ENCODE assay signal across 23 cellular contexts in genomic region chrX:136519069-136519468, GRCh38. TPM values are rescaled to one million over a fixed set of nuclear protein-coding genes. Genes with fewer than 3 reads are reported as not detected.
A peak's percentile ranks its signal among the peaks of the same experiment; 100 is the strongest.
DNase-seq lines count a peak whose midpoint lies in the region; ATAC-seq, FAIRE-seq and TF ChIP-seq lines count a peak whose summit lies in the region.
"Had no signal": no experiment of that assay in that cellular context is flagged by ENCODE, and none has a peak within 500 bp of the region (broad histone marks: within the 10 kb centered on the region; RNA-seq: fewer than 3 reads in every experiment).

No MANE protein-coding gene starts in this region.

- H3K27me3 Mint-ChIP-seq in endodermal cell (ENCODE audit: insufficient read depth) = no peaks in the 10 kb centered on the region
- no peaks in the 10 kb centered on the region for H3K27me3 Mint-ChIP-seq in activated CD4-positive, alpha-beta T cell treated with anti-CD3 and anti-CD28 coated beads, Interleukin-2, amount 10 ng/mL, durations not matched to agents 7 days and 5 days
- H3K27me3 Mint-ChIP-seq: CD4-positive, CD25-positive, alpha-beta regulatory T cell had no signal

- no peaks in the 10 kb centered on the region for H3K4me1 Mint-ChIP-seq in endodermal cell
- peaks cover 8% of the 10 kb centered on the region for H3K4me1 Mint-ChIP-seq in activated CD4-positive, alpha-beta T cell treated with anti-CD3 and anti-CD28 coated beads, Interleukin-2, amount 10 ng/mL, durations not matched to agents 7 days and 5 days

- no peaks in the 10 kb centered on the region for H3K9me3 ChIP-seq in A549
- no peaks in the 10 kb centered on the region for H3K9me3 ChIP-seq in endodermal cell (ENCODE audit: control insufficient read depth, low read length)
- H3K9me3 ChIP-seq: HAP-1 had no signal

- H3K9me3 Mint-ChIP-seq in endodermal cell = peaks cover 29% of the 10 kb centered on the region
- H3K9me3 Mint-ChIP-seq in activated CD4-positive, alpha-beta T cell treated with anti-CD3 and anti-CD28 coated beads, Interleukin-2, amount 10 ng/mL, durations not matched to agents 7 days and 5 days = no peaks in the 10 kb centered on the region
- H3K9me3 Mint-ChIP-seq: CD8-positive, alpha-beta memory T cell had no signal

- TF ChIP-seq CTCF in A549 (IDR thresholded peaks at IDR 0.05) (no peak), endodermal cell (conservative IDR thresholded peaks at IDR 0.05) (peak; percentile 22)

- POLR2A ChIA-PET in A549 (lab: Yijun Ruan, JAX) = no interaction called here
- POLR2A ChIA-PET in activated CD4-positive, alpha-beta T cell treated with anti-CD3 and anti-CD28 coated beads, Interleukin-2, amount 10 ng/mL, durations not matched to agents 7 days and 5 days (lab: Charles Lee) = no interaction called here

- no peak overlapping the region for H3K4me3 Mint-ChIP-seq in endodermal cell
- no peak overlapping the region for H3K4me3 Mint-ChIP-seq in activated CD4-positive, alpha-beta T cell treated with anti-CD3 and anti-CD28 coated beads, Interleukin-2, amount 10 ng/mL, durations not matched to agents 7 days and 5 days
- H3K4me3 Mint-ChIP-seq: CD4-positive, CD25-positive, alpha-beta regulatory T cell; CD8-positive, alpha-beta memory T cell had no signal

- no peaks in the 10 kb centered on the region for H3K27me3 ChIP-seq in endodermal cell (ENCODE audit: control insufficient read depth, insufficient read depth, low read length, poor library complexity, severe bottlenecking)

- 35% methylated on average over 5 of the region's 5 CpGs for WGBS in A549 (ENCODE audit: missing lambda C conversion rate)
- 68 to 76% methylated on average over 2 to 3 of the region's 5 CpGs for WGBS in endodermal cell (ENCODE audit: insufficient coverage in 1 of 2, insufficient read length in 1 of 2), 2 experiments

- TF ChIP-seq POLR2A in A549 (IDR thresholded peaks at IDR 0.05; ENCODE audit: low read length) = no peak

- FAIRE-seq in A549 (lab: Jason Lieb, UNC) = peak; percentile 49
- FAIRE-seq: D721Med, GM12891, H54 had no signal

- H3K36me3 Mint-ChIP-seq in endodermal cell (ENCODE audit: low read depth) = no peaks in the 10 kb centered on the region
- H3K36me3 Mint-ChIP-seq in activated CD4-positive, alpha-beta T cell treated with anti-CD3 and anti-CD28 coated beads, Interleukin-2, amount 10 ng/mL, durations not matched to agents 7 days and 5 days (ENCODE audit: low read depth) = peaks cover 6% of the 10 kb centered on the region
- H3K36me3 Mint-ChIP-seq: CD4-positive, CD25-positive, alpha-beta regulatory T cell; CD8-positive, alpha-beta memory T cell had no signal

- no peak for TF ChIP-seq EP300 in A549 (IDR thresholded peaks at IDR 0.05)

- H3K4me3 ChIP-seq in A549 (no peak overlapping the region), endodermal cell (ENCODE audit: low read length) (no peak overlapping the region)
- H3K4me3 ChIP-seq: HAP-1 had no signal

- no peak for TF ChIP-seq RAD21 in A549 (conservative IDR thresholded peaks at IDR 0.05 in 1 of 2, IDR thresholded peaks at IDR 0.05 in 1 of 2)

- no peak overlapping the region for H3K9ac ChIP-seq in endodermal cell (ENCODE audit: extremely low read depth, low read length, poor library complexity, severe bottlenecking)

- ATAC-seq in A549 (peak in 1 of 2 experiments; percentile 40; a peak in 1 of 6 replicates), GM18873 (IDR thresholded peaks at IDR 0.05; ENCODE audit: low FRiP score, unreplicated experiment) (no peak)

- CTCF ChIA-PET in A549 (lab: Yijun Ruan, JAX) = no interaction called here
- CTCF ChIA-PET in activated CD4-positive, alpha-beta T cell treated with anti-CD3 and anti-CD28 coated beads, Interleukin-2, amount 10 ng/mL, durations not matched to agents 7 days and 5 days (lab: Charles Lee) = interaction anchor here (0.6 kb wide), 1 partner anchor 396 kb away, joined by 7 read pairs; no protein-coding TSS in a partner anchor

- no peak overlapping the region for H3K27ac ChIP-seq in A549
- no peak overlapping the region for H3K27ac ChIP-seq in endodermal cell (ENCODE audit: low read depth, low read length)

- H3K4me1 ChIP-seq in A549 (no peaks in the 10 kb centered on the region), endodermal cell (ENCODE audit: control insufficient read depth, insufficient read depth, low read length) (no peaks in the 10 kb centered on the region)
- H3K4me1 ChIP-seq: HAP-1 had no signal

- DNase-seq in A549 (ENCODE audit: low read depth in 1 of 2, low spot score in 1 of 2) (no peak), HT-29 (ENCODE audit: low spot score) (peak; percentile 23), SK-MEL-5 (ENCODE audit: low read depth, low spot score) (peak; percentile 33), endodermal cell (no peak), NCI-H1105 (lab: John Stamatoyannopoulos, UW) (no peak)
- DNase-seq in activated CD4-positive, alpha-beta T cell treated with anti-CD3 and anti-CD28 coated beads, Interleukin-2, amount 10 ng/mL, durations not matched to agents 7 days and 5 days = no peak
- DNase-seq: 8988T; C1 segment of cervical spinal cord; CD4-positive, CD25-positive, alpha-beta regulatory T cell; CD8-positive, alpha-beta memory T cell; DMS 273 treated with DMSO at 0.1 percent for 48 hours; DMS79 treated with DMSO at 0.1 percent for 48 hours; GF-D8; GOT3 had no signal

- in situ Hi-C loops in SK-MEL-5 (cut with HindIII; ENCODE audit: low pct_unique_long_range_greater_than_20kb, low sequenced_read_pairs) = no loop called here

- H3K27ac Mint-ChIP-seq in endodermal cell = no peak overlapping the region
- H3K27ac Mint-ChIP-seq in activated CD4-positive, alpha-beta T cell treated with anti-CD3 and anti-CD28 coated beads, Interleukin-2, amount 10 ng/mL, durations not matched to agents 7 days and 5 days = no peak overlapping the region
- H3K27ac Mint-ChIP-seq: CD4-positive, CD25-positive, alpha-beta regulatory T cell; CD8-positive, alpha-beta memory T cell had no signal

- no peak overlapping the region for H3K4me2 ChIP-seq in A549

- H3K36me3 ChIP-seq in endodermal cell (ENCODE audit: control insufficient read depth, insufficient read depth, low read length) = no peaks in the 10 kb centered on the region
- H3K36me3 ChIP-seq: HAP-1 had no signal

TF ChIP-seq in A549, 52 proteins besides CTCF, POLR2A, EP300 and RAD21 (continues in another document):
- TF ChIP-seq JUN (IDR thresholded peaks at IDR 0.05) = no peak
- no peak for TF ChIP-seq RARB (CRISPR knock-in tag; IDR thresholded peaks at IDR 0.05)
- TF ChIP-seq, protein P1, sequence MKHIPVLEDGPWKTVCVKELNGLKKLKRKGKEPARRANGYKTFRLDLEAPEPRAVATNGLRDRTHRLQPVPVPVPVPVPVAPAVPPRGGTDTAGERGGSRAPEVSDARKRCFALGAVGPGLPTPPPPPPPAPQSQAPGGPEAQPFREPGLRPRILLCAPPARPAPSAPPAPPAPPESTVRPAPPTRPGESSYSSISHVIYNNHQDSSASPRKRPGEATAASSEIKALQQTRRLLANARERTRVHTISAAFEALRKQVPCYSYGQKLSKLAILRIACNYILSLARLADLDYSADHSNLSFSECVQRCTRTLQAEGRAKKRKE (CRISPR knock-in tag; IDR thresholded peaks at IDR 0.05; ENCODE audit: low read depth) = no peak
- no peak for TF ChIP-seq CBX2 (IDR thresholded peaks at IDR 0.05; ENCODE audit: borderline replicate concordance, low read depth)

RNA-seq across cellular contexts. Expression of gene VGLL1, which starts 12.9 kb away (rescaled TPM):
- not detected in 2 replicates for polyA plus RNA-seq in A549 (2011; rRNA removed)
- polyA plus RNA-seq in A549 (2012; cell fraction: cytosol; rRNA removed) = not detected in 2 replicates
- not detected in 2 replicates for polyA plus RNA-seq in A549 (2012; cell fraction: nucleus; rRNA removed)
- not detected in 3 replicates for polyA plus RNA-seq in A549 (2017; fragmentation: RNase III; extraction: RNeasy Plus Mini Kit Qiagen cat#74134 plus additional on column Dnase treatment)
- polyA minus RNA-seq in A549 (2011; rRNA and poly(A)+ RNA removed) = not detected in 2 replicates
- total RNA-seq in HT-29 (2014; rRNA removed; shearing (Covaris generic)) = 3.5 and 4.7 TPM in 2 replicates
- not detected in 2 replicates for total RNA-seq in SK-MEL-5 (2014; rRNA removed; shearing (Covaris generic))
- not detected in 2 replicates for polyA plus RNA-seq in SK-MEL-5 (2015; cell fraction: cytosol; rRNA removed)
- not detected in 2 replicates for polyA plus RNA-seq in SK-MEL-5 (2015; cell fraction: nucleus; rRNA removed)
- not detected for total RNA-seq in endodermal cell
- not detected for polyA plus RNA-seq in endodermal cell (2013, experiment 1 of 2)
- polyA plus RNA-seq in endodermal cell (2013, experiment 2 of 2) = not detected
- not detected for total RNA-seq in activated CD4-positive, alpha-beta T cell treated with anti-CD3 and anti-CD28 coated beads, Interleukin-2, amount 10 ng/mL, durations not matched to agents 7 days and 5 days
- total RNA-seq: A673; CD4-positive, CD25-positive, alpha-beta regulatory T cell; CD8-positive, alpha-beta memory T cell; Daoy; G401 had no signal
- polyA plus RNA-seq: BJ; CD4-positive, CD25-positive, alpha-beta regulatory T cell; CD8-positive, alpha-beta memory T cell had no signal

RNA-seq across cellular contexts. Expression of gene HTATSF1, which starts 21.7 kb away (rescaled TPM):
- polyA plus RNA-seq in A549 (2011; rRNA removed) (5.0 and 10.8 TPM in 2 replicates), A549 (2017; fragmentation: RNase III; extraction: RNeasy Plus Mini Kit Qiagen cat#74134 plus additional on column Dnase treatment) (82.3 to 87.7 TPM (median 82.8 TPM) in 3 replicates)
- 3.1 and 5.0 TPM in 2 replicates for polyA plus RNA-seq in A549 (2012; cell fraction: cytosol; rRNA removed)
- 1.7 and 4.7 TPM in 2 replicates for polyA plus RNA-seq in A549 (2012; cell fraction: nucleus; rRNA removed)
- polyA minus RNA-seq in A549 (2011; rRNA and poly(A)+ RNA removed) = 1.6 and 2.4 TPM in 2 replicates
- total RNA-seq in HT-29 (2014; rRNA removed; shearing (Covaris generic)) = 60.7 and 66.4 TPM in 2 replicates
- 46.7 and 47.8 TPM in 2 replicates for total RNA-seq in SK-MEL-5 (2014; rRNA removed; shearing (Covaris generic))
- polyA plus RNA-seq in SK-MEL-5 (2015; cell fraction: cytosol; rRNA removed) = 44.9 and 45.4 TPM in 2 replicates
- 8.3 and 12.0 TPM in 2 replicates for polyA plus RNA-seq in SK-MEL-5 (2015; cell fraction: nucleus; rRNA removed)
- 10 to 100 TPM; 61.1 to 75.5 TPM for total RNA-seq in endodermal cell
- polyA plus RNA-seq in endodermal cell (2013, experiment 1 of 2) = 77.6 TPM
- 71.5 TPM for polyA plus RNA-seq in endodermal cell (2013, experiment 2 of 2)
- total RNA-seq in activated CD4-positive, alpha-beta T cell treated with anti-CD3 and anti-CD28 coated beads, Interleukin-2, amount 10 ng/mL, durations not matched to agents 7 days and 5 days = 10 to 100 TPM; 62.1 to 63.2 TPM

RNA-seq across cellular contexts. Expression of gene BRS3, which starts 31.3 kb away (rescaled TPM):
- not detected in 2 replicates for polyA plus RNA-seq in A549 (2011; rRNA removed)
- not detected in 2 replicates for polyA plus RNA-seq in A549 (2012; cell fraction: cytosol; rRNA removed)
- polyA plus RNA-seq in A549 (2012; cell fraction: nucleus; rRNA removed) = not detected in 2 replicates
- polyA plus RNA-seq in A549 (2017; fragmentation: RNase III; extraction: RNeasy Plus Mini Kit Qiagen cat#74134 plus additional on column Dnase treatment) = not detected in 3 replicates
- not detected in 2 replicates for polyA minus RNA-seq in A549 (2011; rRNA and poly(A)+ RNA removed)
- not detected in 2 replicates for total RNA-seq in HT-29 (2014; rRNA removed; shearing (Covaris generic))
- total RNA-seq in SK-MEL-5 (2014; rRNA removed; shearing (Covaris generic)) = not detected in 2 replicates
- polyA plus RNA-seq in SK-MEL-5 (2015; cell fraction: cytosol; rRNA removed) = not detected in 2 replicates
- polyA plus RNA-seq in SK-MEL-5 (2015; cell fraction: nucleus; rRNA removed) = not detected in 2 replicates
- not detected for total RNA-seq in endodermal cell
- not detected for polyA plus RNA-seq in endodermal cell (2013, experiment 1 of 2)
- polyA plus RNA-seq in endodermal cell (2013, experiment 2 of 2) = not detected
- not detected for total RNA-seq in activated CD4-positive, alpha-beta T cell treated with anti-CD3 and anti-CD28 coated beads, Interleukin-2, amount 10 ng/mL, durations not matched to agents 7 days and 5 days
- total RNA-seq: A673; CD4-positive, CD25-positive, alpha-beta regulatory T cell; CD8-positive, alpha-beta memory T cell; Daoy; G401 had no signal
- polyA plus RNA-seq: BJ; CD4-positive, CD25-positive, alpha-beta regulatory T cell; CD8-positive, alpha-beta memory T cell had no signal

Comparison
In these comparisons a context has a peak if more than half of its experiments do, and no peak if none do; other contexts are left out.
1. DNase-seq: peak in HT-29 (single experiment) and SK-MEL-5 (single experiment); none in A549 (0 of 2), endodermal cell (single experiment), NCI-H1105 (single experiment) and activated CD4-positive, alpha-beta T cell treated with anti-CD3 and anti-CD28 coated beads, Interleukin-2, amount 10 ng/mL, durations not matched to agents 7 days and 5 days (single experiment).